1 cellular context compared by ENCODE assay signal in genomic region chr3:165513715-165514711, GRCh38.
TF ChIP-seq lines count a peak whose summit lies in the region.

No MANE protein-coding gene starts in this region.

TF ChIP-seq in H1, 55 proteins besides CTCF, POLR2A, EP300 and RAD21:
- TF ChIP-seq NANOG (IDR thresholded peaks at IDR 0.05; ENCODE audit: insufficient read depth, low read depth, low read length, poor library complexity, severe bottlenecking), result no peak
- TF ChIP-seq KDM5A (IDR thresholded peaks at IDR 0.05; ENCODE audit: low read length), result no peak
- TF ChIP-seq BACH1 (IDR thresholded peaks at IDR 0.05; ENCODE audit: low read length), result no peak
- TF ChIP-seq ATF3 (IDR thresholded peaks at IDR 0.05; ENCODE audit: insufficient read depth, low read depth, low read length), result no peak
- no peak for TF ChIP-seq RNF2 (IDR thresholded peaks at IDR 0.05; ENCODE audit: borderline replicate concordance, low read depth, low read length, missing control alignments, poor library complexity, severe bottlenecking)
- TF ChIP-seq JUN (IDR thresholded peaks at IDR 0.05; ENCODE audit: low read depth, low read length), result no peak
- no peak for TF ChIP-seq GABPA (IDR thresholded peaks at IDR 0.05; ENCODE audit: borderline replicate concordance, insufficient read depth, low read length)
- TF ChIP-seq TAF1 (IDR thresholded peaks at IDR 0.05; ENCODE audit: low read depth, low read length), result no peak
- no peak for TF ChIP-seq USF2 (IDR thresholded peaks at IDR 0.05; ENCODE audit: low read length)
- TF ChIP-seq CHD7 (IDR thresholded peaks at IDR 0.05; ENCODE audit: insufficient replicate concordance, low read length), result no peak
- no peak for TF ChIP-seq CBX8 (IDR thresholded peaks at IDR 0.05; ENCODE audit: borderline replicate concordance, low read depth, low read length)
- no peak for TF ChIP-seq YY1 (IDR thresholded peaks at IDR 0.05; ENCODE audit: low read depth, low read length)
TF ChIP-seq in H1: peak in this region for 0.
